9 cellular contexts compared by ENCODE assay signal in genomic region chr9:71549023-71549422, GRCh38.
DNase-seq lines count a peak whose midpoint lies in the region; ATAC-seq lines count a peak whose summit lies in the region.
"Had no signal": no experiment of that assay in that cellular context is flagged by ENCODE, and none has a peak within 500 bp of the region (broad histone marks: within the 10 kb centered on the region; RNA-seq: fewer than 3 reads in every experiment).

No MANE protein-coding gene starts in this region.

- DNase-seq in NOMO-1 treated with dmso at 0.1 percent for 144 hours (lab: John Stamatoyannopoulos, UW; ENCODE audit: unreplicated experiment) (peak; percentile 9), DMS53 treated with DMSO at 0.1 percent for 48 hours (lab: John Stamatoyannopoulos, UW; ENCODE audit: unreplicated experiment) (no peak)
- DNase-seq in stimulated activated CD4-positive, alpha-beta T cell treated with anti-CD3 and anti-CD28 coated beads, Interleukin-15, amount 100 ng/mL, for 24 hours, result no peak
- no peak for DNase-seq in activated CD4-positive, CD25-positive, alpha-beta regulatory T cell (lab: John Stamatoyannopoulos, UW)
- no peak for DNase-seq in activated CD4-positive, alpha-beta T cell treated with anti-CD3 and anti-CD28 coated beads, Interleukin-2, amount 50 U/mL, for 48 hours
- DNase-seq: NCI-H446 had no signal

- ATAC-seq in GM18508 (IDR thresholded peaks at IDR 0.05; ENCODE audit: insufficient read depth, unreplicated experiment) (peak; percentile 94), GM21367 (IDR thresholded peaks at IDR 0.05; ENCODE audit: unreplicated experiment) (peak; percentile 90), HG03039 (IDR thresholded peaks at IDR 0.05; ENCODE audit: unreplicated experiment) (peak; percentile 80)
